8 cellular contexts compared by ENCODE assay signal in the genomic region with DNA sequence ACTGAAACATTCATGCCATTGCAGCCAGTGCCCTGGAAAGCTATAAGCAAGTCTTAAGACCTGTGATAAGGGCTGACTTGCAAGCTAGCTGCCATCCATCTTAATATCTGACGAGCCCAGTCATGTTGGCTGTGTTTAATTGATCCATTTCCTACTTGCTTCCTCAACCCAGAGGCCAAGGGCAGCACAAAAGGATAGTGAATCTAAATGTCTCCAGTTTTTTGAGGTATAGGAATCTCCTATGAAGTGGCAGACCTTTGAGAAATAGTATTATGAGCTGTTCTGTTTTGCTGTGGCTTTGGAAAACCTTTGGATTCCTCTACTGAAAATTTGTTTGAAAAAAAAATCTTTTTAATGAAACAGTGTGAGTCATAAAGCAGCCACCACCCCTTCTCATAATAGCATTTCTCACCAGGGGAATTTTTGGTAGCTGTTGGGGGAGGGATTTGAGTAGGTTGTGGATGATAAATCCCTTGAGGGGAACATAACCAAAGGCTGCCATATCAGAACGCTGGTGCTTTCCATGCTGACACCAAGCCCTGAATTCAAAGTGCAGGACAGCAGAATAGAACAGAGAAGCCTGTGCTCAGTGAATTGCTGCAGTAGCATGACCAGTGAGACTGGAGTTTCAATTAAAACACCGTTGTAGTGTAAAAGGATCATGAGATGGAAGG. TPM values are rescaled to one million over a fixed set of nuclear protein-coding genes. Genes with fewer than 3 reads are reported as not detected.
DNase-seq lines count a peak whose midpoint lies in the region; ATAC-seq and TF ChIP-seq lines count a peak whose summit lies in the region.

No MANE protein-coding gene starts in this region.

- peak; percentile 57 for ATAC-seq in GM19372 (IDR thresholded peaks at IDR 0.05; ENCODE audit: low read depth, unreplicated experiment)
- peak; percentile 71 for ATAC-seq in HG03457 (IDR thresholded peaks at IDR 0.05; ENCODE audit: unreplicated experiment)
- ATAC-seq in esophagus mucosa: peak; percentile 89

- H3K36me3 Mint-ChIP-seq in CD14-positive monocyte (peaks cover 0 to 15% of the 10 kb centered on the region in 2 donors), progenitor cell of endocrine pancreas (ENCODE audit: insufficient read depth) (peaks cover 1% of the 10 kb centered on the region)

- H3K27me3 Mint-ChIP-seq in CD14-positive monocyte (ENCODE audit: low read depth in 3 of 3): peaks cover 0 to 1% (median 0%) of the 10 kb centered on the region in 3 donors
- H3K27me3 Mint-ChIP-seq in progenitor cell of endocrine pancreas: no peaks in the 10 kb centered on the region

- peaks cover 32% of the 10 kb centered on the region for H3K4me1 Mint-ChIP-seq in CD14-positive monocyte
- H3K4me1 Mint-ChIP-seq in progenitor cell of endocrine pancreas (ENCODE audit: low read depth): peaks cover 13% of the 10 kb centered on the region

- H3K4me3 Mint-ChIP-seq in CD14-positive monocyte: peak overlapping the region in 1 of 2 donors; percentile 27
- no peak overlapping the region for H3K4me3 Mint-ChIP-seq in progenitor cell of endocrine pancreas (ENCODE audit: low read depth)

- intact Hi-C loops in CD14-positive monocyte (cut with micrococcal nuclease): no loop called here

- TF ChIP-seq CTCF in CD14-positive monocyte (IDR thresholded peaks at IDR 0.05) (no peak), progenitor cell of endocrine pancreas (IDR thresholded peaks at IDR 0.05; ENCODE audit: unreplicated experiment) (no peak)

- peak overlapping the region; percentile 12 to 76 (median 47) for H3K27ac Mint-ChIP-seq in CD14-positive monocyte
- H3K27ac Mint-ChIP-seq in progenitor cell of endocrine pancreas: peak overlapping the region; percentile 57

- DNase-seq in CD14-positive monocyte (ENCODE audit: low spot score) (peak; percentile 47), progenitor cell of endocrine pancreas (ENCODE audit: low spot score, unreplicated experiment) (no peak), NCI-H82 (lab: John Stamatoyannopoulos, UW) (no peak), AML-193 (lab: John Stamatoyannopoulos, UW) (no peak)
- peak; percentile 50 to 66 for DNase-seq in activated CD4-positive, alpha-beta T cell treated with anti-CD3 and anti-CD28 coated beads, Interleukin-2, amount 50 U/mL, for 48 hours

- H3K9me3 Mint-ChIP-seq in CD14-positive monocyte: peaks cover 0 to 4% (median 0%) of the 10 kb centered on the region in 7 donors
- no peaks in the 10 kb centered on the region for H3K9me3 Mint-ChIP-seq in progenitor cell of endocrine pancreas (ENCODE audit: low read depth)

RNA-seq across cellular contexts. Expression of a gene that starts 12.9 kb away (rescaled TPM):
- 1 to 10 TPM; 1.9 to 4.3 TPM for polyA plus RNA-seq in CD14-positive monocyte
- total RNA-seq in esophagus mucosa (42.5 TPM), progenitor cell of endocrine pancreas (66.1 and 71.6 TPM in 2 replicates)

RNA-seq across cellular contexts. Expression of a gene that starts 26.8 kb away (rescaled TPM):
- polyA plus RNA-seq in CD14-positive monocyte: 1 to 10 TPM; 6.7 to 7.8 TPM
- total RNA-seq in esophagus mucosa: 38.3 TPM
- 150 and 154 TPM in 2 replicates for total RNA-seq in progenitor cell of endocrine pancreas

Comparison
In these comparisons a context has a peak if more than half of its experiments do, and no peak if none do; other contexts are left out.
1. DNase-seq: peak in CD14-positive monocyte (single experiment) and activated CD4-positive, alpha-beta T cell treated with anti-CD3 and anti-CD28 coated beads, Interleukin-2, amount 50 U/mL, for 48 hours (2 of 2); none in progenitor cell of endocrine pancreas (single experiment), NCI-H82 (single experiment) and AML-193 (0 of 2).
2. Peak in every context shown above with its lines, with median percentiles within 50 percentile points of each other: ATAC-seq.